22 cellular contexts compared by ENCODE assay signal in genomic region chr4:158016511-158016910, GRCh38.
DNase-seq lines count a peak whose midpoint lies in the region; FAIRE-seq and TF ChIP-seq lines count a peak whose summit lies in the region.
"Had no signal": no experiment of that assay in that cellular context is flagged by ENCODE, and none has a peak within 500 bp of the region (broad histone marks: within the 10 kb centered on the region; RNA-seq: fewer than 3 reads in every experiment).

No MANE protein-coding gene starts in this region.

- WGBS in sigmoid colon, 2 donors, result 82 to 87% methylated on average over 1 of the region's 1 CpG

- no peaks in the 10 kb centered on the region for H3K36me3 ChIP-seq in sigmoid colon
- H3K36me3 ChIP-seq: upper lobe of left lung had no signal

- H3K27me3 Mint-ChIP-seq in activated CD4-positive, alpha-beta T cell treated with anti-CD3 and anti-CD28 coated beads, Interleukin-2, amount 10 ng/mL, durations not matched to agents 7 days and 5 days, result no peaks in the 10 kb centered on the region
- H3K27me3 Mint-ChIP-seq: activated naive CD8-positive, alpha-beta T cell treated with anti-CD3 and anti-CD28 coated beads for 36 hours; dendritic cell treated with granulocyte-macrophage colony-stimulating factor and Interleukin-4, amounts not matched to agents 40 ng/mL and 50 ng/mL, for 4 days; progenitor cell of endocrine pancreas had no signal

- CTCF ChIA-PET in activated CD4-positive, alpha-beta T cell treated with anti-CD3 and anti-CD28 coated beads, Interleukin-2, amount 10 ng/mL, durations not matched to agents 7 days and 5 days (lab: Charles Lee), result no interaction called here

- H3K36me3 Mint-ChIP-seq in activated CD4-positive, alpha-beta T cell treated with anti-CD3 and anti-CD28 coated beads, Interleukin-2, amount 10 ng/mL, durations not matched to agents 7 days and 5 days (ENCODE audit: low read depth), result no peaks in the 10 kb centered on the region
- H3K36me3 Mint-ChIP-seq: activated naive CD8-positive, alpha-beta T cell treated with anti-CD3 and anti-CD28 coated beads for 36 hours; immature natural killer cell; T-cell had no signal

- DNase-seq in EL, result peak; percentile 32
- DNase-seq in RCC 7860 (ENCODE audit: low spot score), result peak; percentile 18
- DNase-seq in fibroblast of peridontal ligament (ENCODE audit: extremely low read depth), result peak; percentile 64
- no peak for DNase-seq in sigmoid colon
- no peak for DNase-seq in Kasumi-1 (lab: John Stamatoyannopoulos, UW)
- DNase-seq in GDM1 (lab: John Stamatoyannopoulos, UW), result no peak
- DNase-seq in activated CD4-positive, alpha-beta T cell treated with anti-CD3 and anti-CD28 coated beads, Interleukin-2, amount 10 ng/mL, durations not matched to agents 7 days and 5 days, result no peak
- DNase-seq in DMS114 treated with DMSO at 0.1 percent for 48 hours (lab: John Stamatoyannopoulos, UW; ENCODE audit: unreplicated experiment), result no peak
- DNase-seq: activated CD4-positive, CD25-positive, alpha-beta regulatory T cell treated with anti-CD3 and anti-CD28 coated beads, Interleukin-2, amount 50 U/mL, for 72 hours; activated CD8-positive, alpha-beta memory T cell treated with anti-CD3 and anti-CD28 coated beads, Interleukin-2, amount 50 U/mL, for 48 hours; activated naive CD8-positive, alpha-beta T cell treated with anti-CD3 and anti-CD28 coated beads for 36 hours; foreskin keratinocyte; immature natural killer cell; PC-3; stimulated activated CD4-positive, alpha-beta T cell treated with anti-CD3 and anti-CD28 coated beads, Interleukin-1b, Interleukin-23, amount 100 ng/mL, for 48 hours; T-cell; upper lobe of left lung had no signal

- no peak overlapping the region for H3K27ac Mint-ChIP-seq in activated CD4-positive, alpha-beta T cell treated with anti-CD3 and anti-CD28 coated beads, Interleukin-2, amount 10 ng/mL, durations not matched to agents 7 days and 5 days
- H3K27ac Mint-ChIP-seq: activated naive CD8-positive, alpha-beta T cell treated with anti-CD3 and anti-CD28 coated beads for 36 hours; dendritic cell treated with granulocyte-macrophage colony-stimulating factor and Interleukin-4, amounts not matched to agents 40 ng/mL and 50 ng/mL, for 4 days; immature natural killer cell; progenitor cell of endocrine pancreas; T-cell had no signal

- intact Hi-C loops in sigmoid colon (cut with DNase I), result no loop called here

- no peak for TF ChIP-seq EP300 in sigmoid colon (IDR thresholded peaks at IDR 0.05)

- H3K27ac ChIP-seq in sigmoid colon, result peak overlapping the region in 3 of 4 donors; percentile 19 to 32 (median 20)
- H3K27ac ChIP-seq: C4-2B, foreskin keratinocyte, upper lobe of left lung had no signal

- H3K27me3 ChIP-seq in sigmoid colon, result no peaks in the 10 kb centered on the region
- H3K27me3 ChIP-seq: foreskin keratinocyte, upper lobe of left lung had no signal

- no peak for TF ChIP-seq POLR2A in sigmoid colon (IDR thresholded peaks at IDR 0.05)

- H3K9me3 Mint-ChIP-seq in activated CD4-positive, alpha-beta T cell treated with anti-CD3 and anti-CD28 coated beads, Interleukin-2, amount 10 ng/mL, durations not matched to agents 7 days and 5 days, result no peaks in the 10 kb centered on the region
- H3K9me3 Mint-ChIP-seq: activated naive CD8-positive, alpha-beta T cell treated with anti-CD3 and anti-CD28 coated beads for 36 hours; dendritic cell treated with granulocyte-macrophage colony-stimulating factor and Interleukin-4, amounts not matched to agents 40 ng/mL and 50 ng/mL, for 4 days; T-cell had no signal

- H3K9me3 ChIP-seq in sigmoid colon, result no peaks in the 10 kb centered on the region
- H3K9me3 ChIP-seq: upper lobe of left lung had no signal

- POLR2A ChIA-PET in activated CD4-positive, alpha-beta T cell treated with anti-CD3 and anti-CD28 coated beads, Interleukin-2, amount 10 ng/mL, durations not matched to agents 7 days and 5 days (lab: Charles Lee), result no interaction called here

- no peak overlapping the region for H3K4me3 Mint-ChIP-seq in activated CD4-positive, alpha-beta T cell treated with anti-CD3 and anti-CD28 coated beads, Interleukin-2, amount 10 ng/mL, durations not matched to agents 7 days and 5 days
- H3K4me3 Mint-ChIP-seq: activated naive CD8-positive, alpha-beta T cell treated with anti-CD3 and anti-CD28 coated beads for 36 hours; dendritic cell treated with granulocyte-macrophage colony-stimulating factor and Interleukin-4, amounts not matched to agents 40 ng/mL and 50 ng/mL, for 4 days; immature natural killer cell; T-cell had no signal

- FAIRE-seq in RCC 7860 (lab: Jason Lieb, UNC), result no peak
- FAIRE-seq: GM19239, HepG2 had no signal

- TF ChIP-seq CTCF in sigmoid colon (IDR thresholded peaks at IDR 0.05), result no peak

- no peaks in the 10 kb centered on the region for H3K4me1 Mint-ChIP-seq in activated CD4-positive, alpha-beta T cell treated with anti-CD3 and anti-CD28 coated beads, Interleukin-2, amount 10 ng/mL, durations not matched to agents 7 days and 5 days
- H3K4me1 Mint-ChIP-seq: activated naive CD8-positive, alpha-beta T cell treated with anti-CD3 and anti-CD28 coated beads for 36 hours; immature natural killer cell; T-cell had no signal

- no peak overlapping the region for H3K4me3 ChIP-seq in sigmoid colon
- H3K4me3 ChIP-seq: upper lobe of left lung had no signal

- peaks cover 0 to 47% (median 24%) of the 10 kb centered on the region in 4 donors for H3K4me1 ChIP-seq in sigmoid colon

Comparison
In these comparisons a context has a peak if more than half of its experiments do, and no peak if none do; other contexts are left out.
1. DNase-seq: peak in EL (single experiment), RCC 7860 (single experiment) and fibroblast of peridontal ligament (single experiment); none in sigmoid colon (single experiment), Kasumi-1 (0 of 2), GDM1 (single experiment), activated CD4-positive, alpha-beta T cell treated with anti-CD3 and anti-CD28 coated beads, Interleukin-2, amount 10 ng/mL, durations not matched to agents 7 days and 5 days (single experiment) and DMS114 treated with DMSO at 0.1 percent for 48 hours (single experiment).